In the genomic region with DNA sequence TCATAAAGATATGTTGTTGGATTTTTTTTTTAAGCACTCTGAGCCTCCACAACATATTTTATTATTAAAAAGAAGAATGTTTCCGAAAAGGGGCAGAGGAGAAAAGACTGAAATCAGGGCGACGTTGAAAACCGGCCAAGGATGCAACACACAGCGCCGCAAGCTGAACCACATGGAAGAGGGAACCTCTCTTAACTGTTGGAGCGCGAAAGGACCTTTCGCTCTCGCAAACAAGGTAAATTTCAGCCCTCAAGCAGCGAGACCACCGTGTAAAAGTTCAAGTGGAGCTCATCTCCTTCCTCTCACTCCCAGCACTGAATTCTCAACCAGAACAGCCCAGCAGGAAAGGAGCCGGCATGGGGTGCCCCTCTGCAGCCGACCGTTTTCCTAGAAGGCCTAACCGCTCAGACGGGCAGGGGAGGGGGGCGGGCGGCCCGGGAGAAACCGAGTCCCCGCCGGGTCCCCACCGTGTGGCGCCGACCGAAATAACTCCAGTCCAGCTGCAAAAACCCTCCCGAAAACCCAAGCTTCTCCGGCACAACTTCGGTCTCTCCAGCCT, we compare ENCODE assay signal across 8 cellular contexts. TPM values are rescaled to one million over a fixed set of nuclear protein-coding genes. Genes with fewer than 3 reads are reported as not detected.
DNase-seq lines count a peak whose midpoint lies in the region; ATAC-seq, FAIRE-seq and TF ChIP-seq lines count a peak whose summit lies in the region.

No MANE protein-coding gene starts in this region.

- H3K27ac Mint-ChIP-seq in WTC11 (peak overlapping the region; percentile 97), progenitor cell of endocrine pancreas (peak overlapping the region; percentile 88)

- ATAC-seq in GM19467 (IDR thresholded peaks at IDR 0.05; ENCODE audit: unreplicated experiment), result peak; percentile 12
- ATAC-seq in HG03565 (IDR thresholded peaks at IDR 0.05; ENCODE audit: unreplicated experiment), result peak; percentile 4
- ATAC-seq in WTC11, result peak; percentile 12

- H3K27me3 Mint-ChIP-seq in WTC11 (ENCODE audit: low read depth) (peaks cover 21% of the 10 kb centered on the region), progenitor cell of endocrine pancreas (peaks cover 43% of the 10 kb centered on the region)

- peaks cover 35% of the 10 kb centered on the region for H3K4me1 Mint-ChIP-seq in WTC11
- H3K4me1 Mint-ChIP-seq in progenitor cell of endocrine pancreas (ENCODE audit: low read depth), result peaks cover 8% of the 10 kb centered on the region

- peak; percentile 45 for DNase-seq in ELR (ENCODE audit: low read depth)
- no peak for DNase-seq in WTC11 (ENCODE audit: low spot score)
- peak; percentile 24 for DNase-seq in glomerular visceral epithelial cell (ENCODE audit: extremely low spot score)
- no peak for DNase-seq in progenitor cell of endocrine pancreas (ENCODE audit: low spot score, unreplicated experiment)
- DNase-seq in NK-92 (lab: John Stamatoyannopoulos, UW; ENCODE audit: unreplicated experiment), result no peak
- DNase-seq in D721Med (ENCODE audit: insufficient read length, low spot score), result no peak

- H3K9me3 Mint-ChIP-seq in WTC11 (no peaks in the 10 kb centered on the region), progenitor cell of endocrine pancreas (ENCODE audit: low read depth) (no peaks in the 10 kb centered on the region)

- 0 out of 2 replicates have a peak, but pooled peaks cover 3% of the 10 kb centered on the region for H3K36me3 Mint-ChIP-seq in WTC11
- H3K36me3 Mint-ChIP-seq in progenitor cell of endocrine pancreas (ENCODE audit: insufficient read depth), result no peaks in the 10 kb centered on the region

- TF ChIP-seq CTCF in WTC11 (IDR thresholded peaks at IDR 0.05) (no peak), progenitor cell of endocrine pancreas (IDR thresholded peaks at IDR 0.05; ENCODE audit: unreplicated experiment) (no peak), D721Med (IDR thresholded peaks at IDR 0.05; ENCODE audit: insufficient read depth, missing control alignments) (no peak)

- CTCF ChIA-PET in WTC11 (lab: Charles Lee), result interaction anchor here (0.7 to 1.6 kb wide), 3 partner anchors 34 to 1488 kb away, joined by 3 read pairs; no protein-coding TSS in a partner anchor

- POLR2A ChIA-PET in WTC11 (lab: Charles Lee), result interaction anchor here (0.7 to 2.0 kb wide), 6 partner anchors 20 to 213 kb away, joined by 3 to 11 read pairs (median 3); partner anchors contain the start of genes KLHL32 and NDUFAF4

- no peak for FAIRE-seq in D721Med (lab: Jason Lieb, UNC)

- H3K4me3 Mint-ChIP-seq in WTC11 (peak overlapping the region; percentile 98), progenitor cell of endocrine pancreas (ENCODE audit: low read depth) (peak overlapping the region; percentile 94)

TF ChIP-seq in WTC11, 78 proteins besides CTCF, POLR2A, EP300 and RAD21:
- TF ChIP-seq GRHL2 (CRISPR knock-in tag; IDR thresholded peaks at IDR 0.05; ENCODE audit: insufficient replicate concordance, severe bottlenecking), result no peak
- TF ChIP-seq NFYB (CRISPR knock-in tag; conservative IDR thresholded peaks at IDR 0.05; ENCODE audit: low read depth), result no peak
- TF ChIP-seq ZMAT4 (CRISPR knock-in tag; IDR thresholded peaks at IDR 0.05), result no peak
- TF ChIP-seq ATF6 (CRISPR knock-in tag; IDR thresholded peaks at IDR 0.05), result no peak
- no peak for TF ChIP-seq MLX (CRISPR knock-in tag; IDR thresholded peaks at IDR 0.05)
- 0 out of 2 replicates have a peak, but pooled peaks have one; percentile 15 for TF ChIP-seq ZBTB43 (CRISPR knock-in tag; IDR thresholded peaks at IDR 0.05)
- no peak for TF ChIP-seq GABPB1 (CRISPR knock-in tag; IDR thresholded peaks at IDR 0.05)
- no peak for TF ChIP-seq MYBL2 (CRISPR knock-in tag; IDR thresholded peaks at IDR 0.05)
- TF ChIP-seq SOX15 (CRISPR knock-in tag; IDR thresholded peaks at IDR 0.05), result no peak
- 0 out of 2 replicates have a peak, but pooled peaks have one; percentile 57 for TF ChIP-seq FOXP1 (CRISPR knock-in tag; IDR thresholded peaks at IDR 0.05; ENCODE audit: borderline replicate concordance)
- TF ChIP-seq GTF2I (CRISPR knock-in tag; conservative IDR thresholded peaks at IDR 0.05), result no peak
TF ChIP-seq in WTC11: peak in this region for 2.

RNA-seq across cellular contexts. Expression of gene GPR63, which starts 0.6 kb away (rescaled TPM):
- total RNA-seq in WTC11 (2021), result 7.4 to 7.8 TPM (median 7.8 TPM) in 3 replicates
- total RNA-seq in progenitor cell of endocrine pancreas, result 3.0 and 3.2 TPM in 2 replicates

Comparison
In these comparisons a context has a peak if more than half of its experiments do, and no peak if none do; other contexts are left out.
1. DNase-seq: peak in ELR (single experiment) and glomerular visceral epithelial cell (single experiment); none in WTC11 (single experiment), progenitor cell of endocrine pancreas (single experiment), NK-92 (single experiment) and D721Med (single experiment).
2. Peak in every context shown above with its lines, with median percentiles within 50 percentile points of each other: ATAC-seq.